ENCODE assay signal across 8 cellular contexts in genomic region chr1:206905295-206906164, GRCh38. TPM values are rescaled to one million over a fixed set of nuclear protein-coding genes. Genes with fewer than 3 reads are reported as not detected.
DNase-seq lines count a peak whose midpoint lies in the region; ATAC-seq and TF ChIP-seq lines count a peak whose summit lies in the region.
"Had no signal": no experiment of that assay in that cellular context is flagged by ENCODE, and none has a peak within 500 bp of the region (broad histone marks: within the 10 kb centered on the region; RNA-seq: fewer than 3 reads in every experiment).

No MANE protein-coding gene starts in this region.

- H3K4me2 ChIP-seq in mammary epithelial cell (ENCODE audit: insufficient read depth, low read depth, low read length), result peak overlapping the region; percentile 46

- H3K27me3 ChIP-seq in MG63 (no peaks in the 10 kb centered on the region), mammary epithelial cell (ENCODE audit: insufficient read depth, low read length) (no peaks in the 10 kb centered on the region)

- in situ Hi-C loops in mammary epithelial cell (cut with MboI; ENCODE audit: low sequenced_read_pairs in 2 of 2), result no loop called here

- peaks cover 9% of the 10 kb centered on the region for H3K79me2 ChIP-seq in mammary epithelial cell (ENCODE audit: insufficient read depth, low read length)

- DNase-seq in MG63 (peak; percentile 76), mammary epithelial cell (peak; percentile 97), COLO668 (lab: John Stamatoyannopoulos, UW; ENCODE audit: unreplicated experiment) (no peak), NCI-H146 treated with DMSO at 0.1 percent for 48 hours (lab: John Stamatoyannopoulos, UW; ENCODE audit: unreplicated experiment) (no peak), SHP77 treated with DMSO at 0.1 percent for 48 hours (lab: John Stamatoyannopoulos, UW) (no peak)
- DNase-seq in stimulated activated CD8-positive, alpha-beta memory T cell treated with anti-CD3 and anti-CD28 coated beads, Interleukin-4, amount 100 ng/mL, for 48 hours, result peak; percentile 64

- BruUV-seq in mammary epithelial cell (replicated peaks; lab: Mats Ljungman, UMichigan), result TSS peak; percentile 86

- peaks cover 52% of the 10 kb centered on the region for H3K4me1 ChIP-seq in mammary epithelial cell (ENCODE audit: insufficient read depth, low read length)

- H3K36me3 ChIP-seq in MG63, result no peaks in the 10 kb centered on the region; the same call in 1 of the 2 replicates
- H3K36me3 ChIP-seq in mammary epithelial cell (ENCODE audit: insufficient read depth, low read length), result no peaks in the 10 kb centered on the region
- H3K36me3 ChIP-seq: thoracic aorta had no signal

- intact Hi-C loops in mammary epithelial cell (cut with micrococcal nuclease), result loop anchor here (1.0 kb wide), 1 partner anchor 10 kb away; no protein-coding TSS in a partner anchor

- no peaks in the 10 kb centered on the region; the same call in 1 of the 2 replicates for H3K9me3 ChIP-seq in MG63
- H3K9me3 ChIP-seq in mammary epithelial cell (replicated peaks; ENCODE audit: insufficient read depth, low read length), result no peaks in the 10 kb centered on the region
- H3K9me3 ChIP-seq: thoracic aorta had no signal

- ATAC-seq in GM19463 (IDR thresholded peaks at IDR 0.05; ENCODE audit: unreplicated experiment), result peak; percentile 88

- H4K20me1 ChIP-seq in mammary epithelial cell (ENCODE audit: insufficient read depth, low read length), result no peaks in the 10 kb centered on the region

- 0% methylated on average over 4 of the region's 4 CpGs for WGBS in mammary epithelial cell (ENCODE audit: low coverage, missing lambda C conversion rate)

- dilution Hi-C loops in mammary epithelial cell (cut with HindIII; ENCODE audit: low sequenced_read_pairs), result loop anchor here (5.0 kb wide), 2 partner anchors 33 to 167 kb away; no protein-coding TSS in a partner anchor

- TF ChIP-seq CTCF in mammary epithelial cell (conservative IDR thresholded peaks at IDR 0.05 in 1 of 2, IDR thresholded peaks at IDR 0.05 in 1 of 2; ENCODE audit: extremely low read depth in 1 of 2, insufficient read depth in 1 of 2, low read depth in 1 of 2, low read length in 2 of 2), result no peak

- no peak overlapping the region for H3K9ac ChIP-seq in mammary epithelial cell (ENCODE audit: insufficient read depth, low read length)

- H3K27ac ChIP-seq in mammary epithelial cell (ENCODE audit: insufficient read depth, low read depth, low read length), result peak overlapping the region; percentile 87
- H3K27ac ChIP-seq: thoracic aorta had no signal

- no peak overlapping the region for H3K4me3 ChIP-seq in MG63
- no peak overlapping the region for H3K4me3 ChIP-seq in mammary epithelial cell (replicated peaks in 1 of 3; ENCODE audit: insufficient read depth in 1 of 3, low read depth in 2 of 3, low read length in 3 of 3)
- H3K4me3 ChIP-seq: thoracic aorta had no signal

- H2AFZ ChIP-seq in mammary epithelial cell (ENCODE audit: low read depth, low read length), result peak overlapping the region; percentile 77

- CTCF ChIA-PET in mammary epithelial cell (lab: Charles Lee; ENCODE audit: low non-redundant PET), result interaction anchor here (1.0 kb wide), 1 partner anchor 962 kb away, joined by 5 read pairs; no protein-coding TSS in a partner anchor

RNA-seq across cellular contexts. Expression of gene IL24, which starts 8.3 kb away (rescaled TPM):
- total RNA-seq in MG63 (2014; rRNA removed; shearing (Covaris generic); ENCODE audit: low replicate concordance), result not detected in 2 replicates
- total RNA-seq in mammary epithelial cell, result not detected
- polyA plus RNA-seq in mammary epithelial cell, result 0.09 TPM
- polyA minus RNA-seq in mammary epithelial cell, result not detected
- total RNA-seq: thoracic aorta had no signal

RNA-seq across cellular contexts. Expression of gene FCMR, which starts 16.2 kb away (rescaled TPM):
- 0.36 TPM in 1 of 2 replicates, not detected in the other for total RNA-seq in MG63 (2014; rRNA removed; shearing (Covaris generic); ENCODE audit: low replicate concordance)
- 1 to 10 TPM; 1.2 to 5.0 TPM for total RNA-seq in mammary epithelial cell
- 5.4 TPM for polyA plus RNA-seq in mammary epithelial cell
- polyA minus RNA-seq in mammary epithelial cell, result not detected

RNA-seq across cellular contexts. Expression of gene IL20, which starts 40.1 kb away (rescaled TPM):
- not detected in 2 replicates for total RNA-seq in MG63 (2014; rRNA removed; shearing (Covaris generic); ENCODE audit: low replicate concordance)
- total RNA-seq in mammary epithelial cell, result not detected
- 0.10 TPM for polyA plus RNA-seq in mammary epithelial cell
- polyA minus RNA-seq in mammary epithelial cell, result not detected
- total RNA-seq: thoracic aorta had no signal

RNA-seq across cellular contexts. Expression of gene PIGR, which starts 40.7 kb away (rescaled TPM):
- total RNA-seq in MG63 (2014; rRNA removed; shearing (Covaris generic); ENCODE audit: low replicate concordance), result not detected in 2 replicates
- total RNA-seq in mammary epithelial cell, result 10 to 100 TPM in 1 of 2 donors, not detected in 1; 10.7 TPM
- polyA plus RNA-seq in mammary epithelial cell, result 0.03 TPM
- 1.4 TPM for polyA minus RNA-seq in mammary epithelial cell

Comparison
In these comparisons a context has a peak if more than half of its experiments do, and no peak if none do; other contexts are left out.
1. DNase-seq: peak in MG63 (single experiment), mammary epithelial cell (single experiment) and stimulated activated CD8-positive, alpha-beta memory T cell treated with anti-CD3 and anti-CD28 coated beads, Interleukin-4, amount 100 ng/mL, for 48 hours (single experiment); none in COLO668 (single experiment), NCI-H146 treated with DMSO at 0.1 percent for 48 hours (single experiment) and SHP77 treated with DMSO at 0.1 percent for 48 hours (single experiment).